In genomic region chr1:222880586-222880985, GRCh38 we compare ENCODE assay signal across 11 cellular contexts.
DNase-seq lines count a peak whose midpoint lies in the region; ATAC-seq and TF ChIP-seq lines count a peak whose summit lies in the region.
"Had no signal": no experiment of that assay in that cellular context is flagged by ENCODE, and none has a peak within 500 bp of the region (broad histone marks: within the 10 kb centered on the region; RNA-seq: fewer than 3 reads in every experiment).

No MANE protein-coding gene starts in this region.

- TF ChIP-seq CTCF in foreskin fibroblast (IDR thresholded peaks at IDR 0.05; ENCODE audit: low read depth, low read length) (no peak), GM13976 (IDR thresholded peaks at IDR 0.05; ENCODE audit: borderline replicate concordance, control extremely low read depth, extremely low read depth, insufficient read depth, missing control alignments) (no peak)

- peak; percentile 97 for ATAC-seq in stimulated activated naive CD8-positive, alpha-beta T cell treated with anti-CD3 and anti-CD28 coated beads, Interleukin-15, amount 100 ng/mL, for 72 hours

- no peak overlapping the region for H3K4me3 ChIP-seq in foreskin fibroblast (ENCODE audit: low read depth in 1 of 2, low read length in 2 of 2)

- no peaks in the 10 kb centered on the region for H3K27me3 Mint-ChIP-seq in stimulated activated naive CD8-positive, alpha-beta T cell treated with anti-CD3 and anti-CD28 coated beads, Interleukin-15, amount 100 ng/mL, for 72 hours

- H3K4me3 Mint-ChIP-seq in stimulated activated naive CD8-positive, alpha-beta T cell treated with anti-CD3 and anti-CD28 coated beads, Interleukin-15, amount 100 ng/mL, for 72 hours = no peak overlapping the region
- H3K4me3 Mint-ChIP-seq: immature natural killer cell had no signal

- DNase-seq in activated T-cell treated with anti-CD3 and anti-CD28 coated beads for 24 hours (ENCODE audit: low read depth) = peak; percentile 38
- DNase-seq in activated T-cell treated with anti-CD3 and anti-CD28 coated beads, Interleukin-2, amount 50 U/mL, for 1 hour = no peak
- DNase-seq in activated T-cell treated with anti-CD3 and anti-CD28 coated beads for 4 hours = peak; percentile 11
- peak; percentile 51 to 56 for DNase-seq in foreskin fibroblast
- peak; percentile 41 to 45 for DNase-seq in stimulated activated naive CD8-positive, alpha-beta T cell treated with anti-CD3 and anti-CD28 coated beads, Interleukin-15, amount 100 ng/mL, for 72 hours
- DNase-seq in posterior cingulate gyrus = no peak
- no peak for DNase-seq in GM13976 (ENCODE audit: low spot score)
- DNase-seq in SIG-M5 treated with dmso at 0.1 percent for 504 hours (lab: John Stamatoyannopoulos, UW; ENCODE audit: unreplicated experiment) = no peak
- DNase-seq: immature natural killer cell, NCI-H1092 treated with DMSO at 0.1 percent for 48 hours, OCI-M1 had no signal

- peak overlapping the region; percentile 88 to 91 for H3K27ac Mint-ChIP-seq in stimulated activated naive CD8-positive, alpha-beta T cell treated with anti-CD3 and anti-CD28 coated beads, Interleukin-15, amount 100 ng/mL, for 72 hours

- intact Hi-C loops in posterior cingulate gyrus (cut with DNase I) = no loop called here

- in situ Hi-C loops in GM13976 (cut with MboI; ENCODE audit: low sequenced_read_pairs, unreplicated experiment) = no loop called here

- peaks cover 44% of the 10 kb centered on the region for H3K4me1 Mint-ChIP-seq in stimulated activated naive CD8-positive, alpha-beta T cell treated with anti-CD3 and anti-CD28 coated beads, Interleukin-15, amount 100 ng/mL, for 72 hours

- H3K9me3 Mint-ChIP-seq in stimulated activated naive CD8-positive, alpha-beta T cell treated with anti-CD3 and anti-CD28 coated beads, Interleukin-15, amount 100 ng/mL, for 72 hours = peaks cover 8 to 14% of the 10 kb centered on the region in 2 donors
- H3K9me3 Mint-ChIP-seq: immature natural killer cell had no signal

Comparison
In these comparisons a context has a peak if more than half of its experiments do, and no peak if none do; other contexts are left out.
1. DNase-seq: peak in activated T-cell treated with anti-CD3 and anti-CD28 coated beads for 24 hours (single experiment), activated T-cell treated with anti-CD3 and anti-CD28 coated beads for 4 hours (single experiment), foreskin fibroblast (2 of 2) and stimulated activated naive CD8-positive, alpha-beta T cell treated with anti-CD3 and anti-CD28 coated beads, Interleukin-15, amount 100 ng/mL, for 72 hours (2 of 2); none in activated T-cell treated with anti-CD3 and anti-CD28 coated beads, Interleukin-2, amount 50 U/mL, for 1 hour (single experiment), posterior cingulate gyrus (0 of 10), GM13976 (single experiment) and SIG-M5 treated with dmso at 0.1 percent for 504 hours (single experiment).